ENCODE assay signal across 1 cellular context in genomic region chr10:86556532-86556931, GRCh38.
TF ChIP-seq lines count a peak whose summit lies in the region.

No MANE protein-coding gene starts in this region.

TF ChIP-seq in GM23338, 12 proteins besides CTCF, POLR2A, EP300 and RAD21 (continued from another document):
- no peak for TF ChIP-seq ZNF331 (CRISPR knock-in tag; IDR thresholded peaks at IDR 0.05; ENCODE audit: low read depth)
- TF ChIP-seq, protein P1, sequence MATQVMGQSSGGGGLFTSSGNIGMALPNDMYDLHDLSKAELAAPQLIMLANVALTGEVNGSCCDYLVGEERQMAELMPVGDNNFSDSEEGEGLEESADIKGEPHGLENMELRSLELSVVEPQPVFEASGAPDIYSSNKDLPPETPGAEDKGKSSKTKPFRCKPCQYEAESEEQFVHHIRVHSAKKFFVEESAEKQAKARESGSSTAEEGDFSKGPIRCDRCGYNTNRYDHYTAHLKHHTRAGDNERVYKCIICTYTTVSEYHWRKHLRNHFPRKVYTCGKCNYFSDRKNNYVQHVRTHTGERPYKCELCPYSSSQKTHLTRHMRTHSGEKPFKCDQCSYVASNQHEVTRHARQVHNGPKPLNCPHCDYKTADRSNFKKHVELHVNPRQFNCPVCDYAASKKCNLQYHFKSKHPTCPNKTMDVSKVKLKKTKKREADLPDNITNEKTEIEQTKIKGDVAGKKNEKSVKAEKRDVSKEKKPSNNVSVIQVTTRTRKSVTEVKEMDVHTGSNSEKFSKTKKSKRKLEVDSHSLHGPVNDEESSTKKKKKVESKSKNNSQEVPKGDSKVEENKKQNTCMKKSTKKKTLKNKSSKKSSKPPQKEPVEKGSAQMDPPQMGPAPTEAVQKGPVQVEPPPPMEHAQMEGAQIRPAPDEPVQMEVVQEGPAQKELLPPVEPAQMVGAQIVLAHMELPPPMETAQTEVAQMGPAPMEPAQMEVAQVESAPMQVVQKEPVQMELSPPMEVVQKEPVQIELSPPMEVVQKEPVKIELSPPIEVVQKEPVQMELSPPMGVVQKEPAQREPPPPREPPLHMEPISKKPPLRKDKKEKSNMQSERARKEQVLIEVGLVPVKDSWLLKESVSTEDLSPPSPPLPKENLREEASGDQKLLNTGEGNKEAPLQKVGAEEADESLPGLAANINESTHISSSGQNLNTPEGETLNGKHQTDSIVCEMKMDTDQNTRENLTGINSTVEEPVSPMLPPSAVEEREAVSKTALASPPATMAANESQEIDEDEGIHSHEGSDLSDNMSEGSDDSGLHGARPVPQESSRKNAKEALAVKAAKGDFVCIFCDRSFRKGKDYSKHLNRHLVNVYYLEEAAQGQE (IDR thresholded peaks at IDR 0.05; ENCODE audit: unreplicated experiment) = no peak
- TF ChIP-seq ZNF114 (CRISPR knock-in tag; IDR thresholded peaks at IDR 0.05) = no peak
